In genomic region chr3:13014755-13015285, GRCh38 we compare ENCODE assay signal across 10 cellular contexts. TPM values are rescaled to one million over a fixed set of nuclear protein-coding genes. Genes with fewer than 3 reads are reported as not detected.
DNase-seq lines count a peak whose midpoint lies in the region; ATAC-seq, FAIRE-seq and TF ChIP-seq lines count a peak whose summit lies in the region.
"Had no signal": no experiment of that assay in that cellular context is flagged by ENCODE, and none has a peak within 500 bp of the region (broad histone marks: within the 10 kb centered on the region; RNA-seq: fewer than 3 reads in every experiment).

No MANE protein-coding gene starts in this region.

- no peaks in the 10 kb centered on the region for H4K20me1 ChIP-seq in GM12878 (ENCODE audit: control insufficient read depth, insufficient read depth)

- 9% methylated on average over 6 of the region's 6 CpGs for WGBS in GM12878 (ENCODE audit: insufficient coverage, insufficient replicate concordance, low lambda C conversion rate, missing lambda C conversion rate)

- intact Hi-C loops in GM12878 (cut with micrococcal nuclease; ENCODE audit: unreplicated experiment): loop anchor here (2.0 to 10.0 kb wide), 2 partner anchors 72 to 440 kb away; no protein-coding TSS in a partner anchor

- RAD21 ChIA-PET in GM12878 (lab: Charles Lee; ENCODE audit: unreplicated experiment): interaction anchor here (0.8 to 8.5 kb wide), 8 partner anchors 6 to 173 kb away, joined by 3 to 93 read pairs (median 23); partner anchors contain the start of gene RPL32

- no peak for TF ChIP-seq CTCF in GM12878 (IDR thresholded peaks at IDR 0.05 in 2 of 3, conservative IDR thresholded peaks at IDR 0.05 in 1 of 3; ENCODE audit: control insufficient read depth in 2 of 3, extremely low read depth in 1 of 3, insufficient read depth in 1 of 3, low read depth in 3 of 3, low read length in 3 of 3)
- no peak for TF ChIP-seq CTCF in BE2C (IDR thresholded peaks at IDR 0.05; ENCODE audit: low read depth, low read length)

- TF ChIP-seq EP300 in GM12878 (IDR thresholded peaks at IDR 0.05; ENCODE audit: borderline replicate concordance in 1 of 2, control insufficient read depth in 1 of 2, low read depth in 2 of 2, low read length in 2 of 2): no peak

- peak overlapping the region; percentile 96 for H3K27ac ChIP-seq in CD4-positive, CD25-positive, alpha-beta regulatory T cell (ENCODE audit: insufficient read depth, low read length, poor library complexity, severe bottlenecking)
- peak overlapping the region; percentile 99 for H3K27ac ChIP-seq in GM12878 (ENCODE audit: control insufficient read depth, insufficient read depth)
- H3K27ac ChIP-seq: VCaP had no signal

- no peaks in the 10 kb centered on the region for H3K9me3 ChIP-seq in CD4-positive, CD25-positive, alpha-beta regulatory T cell (ENCODE audit: control insufficient read depth in 2 of 2, low read length in 2 of 2)
- H3K9me3 ChIP-seq in GM12878 (replicated peaks; ENCODE audit: control insufficient read depth, insufficient read depth, low read length) (no peaks in the 10 kb centered on the region), BE2C (no peaks in the 10 kb centered on the region)
- H3K9me3 ChIP-seq: tibial artery had no signal

- H3K9ac ChIP-seq in GM12878 (ENCODE audit: control insufficient read depth, insufficient read depth, low read length): peak overlapping the region; percentile 93

- no peaks in the 10 kb centered on the region for H3K27me3 ChIP-seq in CD4-positive, CD25-positive, alpha-beta regulatory T cell (ENCODE audit: control insufficient read depth, insufficient read depth, low read length)
- H3K27me3 ChIP-seq in GM12878 (replicated peaks in 1 of 2; ENCODE audit: control insufficient read depth in 2 of 2, insufficient read depth in 2 of 2, low read length in 1 of 2): no peaks in the 10 kb centered on the region
- H3K27me3 ChIP-seq in BE2C: no peaks in the 10 kb centered on the region
- H3K27me3 ChIP-seq: tibial artery had no signal

- H3K79me2 ChIP-seq in GM12878 (ENCODE audit: control insufficient read depth, insufficient read depth, low read length): peaks cover 94% of the 10 kb centered on the region

- no peak for DNase-seq in CD4-positive, CD25-positive, alpha-beta regulatory T cell
- DNase-seq in GM12878 (ENCODE audit: low read depth, low spot score) (no peak), T-helper 9 cell (no peak), BE2C (no peak), NCI-H1417 (lab: John Stamatoyannopoulos, UW) (no peak)
- no peak for DNase-seq in natural killer cell treated with Interleukin-12 subunit alpha and Interleukin-12 subunit beta and Interleukin-15 and Interleukin-18, amount 100 ng/mL, for 72 hours (ENCODE audit: low spot score)

- peaks cover 75% of the 10 kb centered on the region for H3K4me1 ChIP-seq in CD4-positive, CD25-positive, alpha-beta regulatory T cell (ENCODE audit: control insufficient read depth, insufficient read depth, low read length, poor library complexity, severe bottlenecking)
- H3K4me1 ChIP-seq in GM12878 (ENCODE audit: control insufficient read depth, insufficient read depth, low read length) (peaks cover 92% of the 10 kb centered on the region), BE2C (peaks cover 36% of the 10 kb centered on the region)

- H3K4me3 Mint-ChIP-seq in CD4-positive, CD25-positive, alpha-beta regulatory T cell: peak overlapping the region; percentile 88 to 98 (median 94)
- peak overlapping the region; percentile 89 for H3K4me3 Mint-ChIP-seq in natural killer cell treated with Interleukin-12 subunit alpha and Interleukin-12 subunit beta and Interleukin-15 and Interleukin-18, amount 100 ng/mL, for 72 hours

- SMC1A ChIA-PET in GM12878 (lab: Charles Lee; ENCODE audit: uncharacterized antibody, unreplicated experiment): interaction anchor here (0.5 to 12.7 kb wide), 11 partner anchors 6 to 72 kb away, joined by 3 to 123 read pairs (median 4); no protein-coding TSS in a partner anchor

- no peak for TF ChIP-seq RAD21 in GM12878 (IDR thresholded peaks at IDR 0.05; ENCODE audit: insufficient read depth, low read depth, low read length)

- H3K27me3 Mint-ChIP-seq in CD4-positive, CD25-positive, alpha-beta regulatory T cell: no peaks in the 10 kb centered on the region
- no peaks in the 10 kb centered on the region for H3K27me3 Mint-ChIP-seq in natural killer cell treated with Interleukin-12 subunit alpha and Interleukin-12 subunit beta and Interleukin-15 and Interleukin-18, amount 100 ng/mL, for 72 hours

- TF ChIP-seq POLR2A in GM12878 (IDR thresholded peaks at IDR 0.05; ENCODE audit: low read depth, low read length): no peak

- no peak for ATAC-seq in CD4-positive, CD25-positive, alpha-beta regulatory T cell (ENCODE audit: low read depth in 2 of 2)
- ATAC-seq in HG03342 (IDR thresholded peaks at IDR 0.05; ENCODE audit: unreplicated experiment): peak; percentile 0
- no peak for ATAC-seq in GM12878
- no peak for ATAC-seq in natural killer cell treated with Interleukin-12 subunit alpha and Interleukin-12 subunit beta and Interleukin-15 and Interleukin-18, amount 100 ng/mL, for 72 hours
- ATAC-seq in HG03175 (IDR thresholded peaks at IDR 0.05; ENCODE audit: unreplicated experiment): no peak

- CTCF ChIA-PET in GM12878 (lab: Yijun Ruan, JAX): interaction anchor here (0.9 to 7.8 kb wide), 8 partner anchors 11 to 403 kb away, joined by 3 to 56 read pairs (median 6); no protein-coding TSS in a partner anchor

- H3K36me3 Mint-ChIP-seq in CD4-positive, CD25-positive, alpha-beta regulatory T cell: peaks cover 10% of the 10 kb centered on the region
- H3K36me3 Mint-ChIP-seq in natural killer cell treated with Interleukin-12 subunit alpha and Interleukin-12 subunit beta and Interleukin-15 and Interleukin-18, amount 100 ng/mL, for 72 hours: peaks cover 4% of the 10 kb centered on the region

- BruUV-seq in GM12878 (replicated peaks; lab: Mats Ljungman, UMichigan): TSS peak; percentile 27

- POLR2A ChIA-PET in GM12878 (lab: Charles Lee): interaction anchor here (0.9 to 11.5 kb wide), 11 partner anchors 6 to 406 kb away, joined by 3 to 170 read pairs (median 6); partner anchors contain the start of gene NUP210

- H2AFZ ChIP-seq in GM12878 (ENCODE audit: control insufficient read depth, low read depth, low read length): no peak overlapping the region

- peak overlapping the region; percentile 97 to 100 (median 100) for H3K27ac Mint-ChIP-seq in CD4-positive, CD25-positive, alpha-beta regulatory T cell
- peak overlapping the region; percentile 98 for H3K27ac Mint-ChIP-seq in natural killer cell treated with Interleukin-12 subunit alpha and Interleukin-12 subunit beta and Interleukin-15 and Interleukin-18, amount 100 ng/mL, for 72 hours

- peak overlapping the region; percentile 93 for H3K4me2 ChIP-seq in GM12878 (ENCODE audit: control insufficient read depth, insufficient read depth)

- peak overlapping the region; percentile 90 for H3K4me3 ChIP-seq in CD4-positive, CD25-positive, alpha-beta regulatory T cell (ENCODE audit: low read depth, low read length)
- peak overlapping the region; percentile 70 for H3K4me3 ChIP-seq in GM12878
- no peak overlapping the region for H3K4me3 ChIP-seq in BE2C (ENCODE audit: low read depth, low read length)

- FAIRE-seq in GM12878 (lab: Jason Lieb, UNC): no peak

- in situ Hi-C loops in GM12878 (cut with MboI): no loop called here

- peaks cover 24 to 63% (median 48%) of the 10 kb centered on the region in 4 donors for H3K4me1 Mint-ChIP-seq in CD4-positive, CD25-positive, alpha-beta regulatory T cell
- H3K4me1 Mint-ChIP-seq in natural killer cell treated with Interleukin-12 subunit alpha and Interleukin-12 subunit beta and Interleukin-15 and Interleukin-18, amount 100 ng/mL, for 72 hours (ENCODE audit: low read depth in 2 of 2): peaks cover 57 to 59% of the 10 kb centered on the region in 2 donors

- H3K9me3 Mint-ChIP-seq in CD4-positive, CD25-positive, alpha-beta regulatory T cell: no peaks in the 10 kb centered on the region
- no peaks in the 10 kb centered on the region for H3K9me3 Mint-ChIP-seq in natural killer cell treated with Interleukin-12 subunit alpha and Interleukin-12 subunit beta and Interleukin-15 and Interleukin-18, amount 100 ng/mL, for 72 hours

- no peaks in the 10 kb centered on the region for H3K36me3 ChIP-seq in CD4-positive, CD25-positive, alpha-beta regulatory T cell (ENCODE audit: control insufficient read depth, insufficient read depth, low read length)
- H3K36me3 ChIP-seq in GM12878 (ENCODE audit: control insufficient read depth in 2 of 2, insufficient read depth in 2 of 2, low read length in 1 of 2): peaks cover 0 to 2% of the 10 kb centered on the region in 2 experiments; a peak in 1 of 4 replicates
- H3K36me3 ChIP-seq in BE2C: 0 out of 2 replicates have a peak, but pooled peaks cover 2% of the 10 kb centered on the region
- H3K36me3 ChIP-seq: tibial artery had no signal

TF ChIP-seq in GM12878, 131 proteins besides CTCF, POLR2A, EP300 and RAD21 (continues in another document):
- TF ChIP-seq ZSCAN29 (IDR thresholded peaks at IDR 0.05) (no peak), TAF1 (IDR thresholded peaks at IDR 0.05; ENCODE audit: borderline replicate concordance, low read depth, low read length) (peak; percentile 16; the same call in 1 of the 2 replicates), CBX5 (IDR thresholded peaks at IDR 0.05; ENCODE audit: low read depth) (no peak), WRNIP1 (IDR thresholded peaks at IDR 0.05; ENCODE audit: borderline replicate concordance, low read depth, low read length) (0 out of 2 replicates have a peak, but pooled peaks have one; percentile 44)

RNA-seq across cellular contexts. Expression of gene IQSEC1, which starts 58.4 kb away (rescaled TPM):
- total RNA-seq in CD4-positive, CD25-positive, alpha-beta regulatory T cell: 131 TPM
- polyA plus RNA-seq in CD4-positive, CD25-positive, alpha-beta regulatory T cell: 10 to 100 TPM; 17.7 to 23.7 (median 21.0) TPM
- 241 and 274 TPM in 2 replicates for total RNA-seq in GM12878 (2013; cell fraction: nucleolus; rRNA removed)
- 13.8 and 16.3 TPM in 2 replicates for total RNA-seq in GM12878 (2014; rRNA removed)
- total RNA-seq in GM12878 (2014; rRNA removed; fragmentation: Illumina TruSeq; extraction: Trizol): 6.4 TPM in 2 replicates
- total RNA-seq in GM12878 (2021): 48.6 and 55.2 TPM in 2 replicates
- polyA plus RNA-seq in GM12878 (2011; ENCODE audit: low read depth): 8.1 TPM
- 4.2 and 6.7 TPM in 2 replicates for polyA plus RNA-seq in GM12878 (2011; rRNA removed)
- 6.3 and 8.5 TPM in 2 replicates for polyA plus RNA-seq in GM12878 (2011; cell fraction: cytosol; rRNA removed)
- polyA plus RNA-seq in GM12878 (2011; cell fraction: nucleus; rRNA removed): 45.6 and 48.9 TPM in 2 replicates
- 17.9 and 26.7 TPM in 2 replicates for polyA plus RNA-seq in GM12878 (2012)
- 10.2 and 15.1 TPM in 2 replicates for polyA plus RNA-seq in GM12878 (2014; fragmentation: Illumina TruSeq; extraction: Trizol)
- polyA plus RNA-seq in GM12878 (2014; fragmentation: Nextera tagmentation; extraction: Ambion mirVana): 1 to 10 TPM in 1 of 2 experiments, under 1 TPM in 1; 0.92 to 2.0 TPM
- polyA plus RNA-seq in GM12878 (2014; rRNA removed): 17.9 and 23.3 TPM in 2 replicates
- 1 to 10 TPM; 8.1 to 9.0 TPM for polyA plus RNA-seq in GM12878 (2016; fragmentation: Nextera tagmentation; extraction: Ambion mirVana)
- polyA minus RNA-seq in GM12878 (2011; rRNA and poly(A)+ RNA removed): 14.2 and 22.2 TPM in 2 replicates
- 11.4 and 16.2 TPM in 2 replicates for polyA minus RNA-seq in GM12878 (2011; cell fraction: cytosol; rRNA and poly(A)+ RNA removed)
- 53.2 and 58.7 TPM in 2 replicates for polyA minus RNA-seq in GM12878 (2011; cell fraction: nucleus; rRNA and poly(A)+ RNA removed)
- 10 to 100 TPM; 93.7 to 95.8 TPM for total RNA-seq in natural killer cell treated with Interleukin-12 subunit alpha and Interleukin-12 subunit beta and Interleukin-15 and Interleukin-18, amount 100 ng/mL, for 72 hours
- polyA plus RNA-seq in BE2C (2012; ENCODE audit: insufficient read depth, insufficient read length, low read depth): 32.5 TPM
